In the genomic region with DNA sequence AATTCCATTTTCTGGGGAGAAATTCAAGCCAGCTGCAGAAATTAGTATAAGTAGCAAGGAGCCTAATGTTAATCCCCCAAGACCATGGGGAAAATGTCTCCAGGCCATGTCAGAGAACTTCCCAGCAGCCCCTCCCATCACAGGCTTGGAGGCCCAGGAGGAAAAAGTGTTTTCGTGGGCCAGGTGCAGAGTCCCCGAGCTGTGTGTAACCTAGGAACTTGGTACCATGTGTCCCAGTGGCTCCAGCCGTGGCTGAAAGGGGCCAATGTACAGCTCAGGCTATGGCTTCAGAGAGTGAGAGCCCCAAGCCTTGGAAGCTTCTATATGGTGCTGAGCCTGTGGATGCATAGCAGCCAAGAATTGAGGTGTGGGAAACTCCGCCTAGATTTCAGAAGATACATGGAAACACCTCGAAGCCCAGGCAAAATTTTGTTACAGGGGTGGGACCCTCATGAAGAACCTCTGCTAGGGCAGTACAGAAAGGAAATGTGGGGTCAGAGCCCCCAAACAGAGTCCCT, we compare ENCODE assay signal across 1 cellular context.
TF ChIP-seq lines count a peak whose summit lies in the region.

No MANE protein-coding gene starts in this region.

TF ChIP-seq in HEK293, 187 proteins besides CTCF, POLR2A, EP300 and RAD21 (continued from another document):
- TF ChIP-seq GLIS2 (tag by site-specific recombination; IDR thresholded peaks at IDR 0.05) (no peak), ZNF561 (tag by site-specific recombination; IDR thresholded peaks at IDR 0.05; ENCODE audit: borderline replicate concordance) (no peak), ZBTB10 (tag by site-specific recombination; IDR thresholded peaks at IDR 0.05) (no peak), PRDM6 (tag by site-specific recombination; IDR thresholded peaks at IDR 0.05) (no peak), ZNF169 (tag by site-specific recombination; IDR thresholded peaks at IDR 0.05) (no peak), ZNF155 (tag by site-specific recombination; IDR thresholded peaks at IDR 0.05) (no peak), ZNF426 (tag by site-specific recombination; IDR thresholded peaks at IDR 0.05) (no peak)
- TF ChIP-seq, protein P1, sequence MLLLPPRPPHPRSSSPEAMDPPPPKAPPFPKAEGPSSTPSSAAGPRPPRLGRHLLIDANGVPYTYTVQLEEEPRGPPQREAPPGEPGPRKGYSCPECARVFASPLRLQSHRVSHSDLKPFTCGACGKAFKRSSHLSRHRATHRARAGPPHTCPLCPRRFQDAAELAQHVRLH (tag by site-specific recombination; IDR thresholded peaks at IDR 0.05): no peak
